ENCODE assay signal across 20 cellular contexts in genomic region chr22:45179276-45180049, GRCh38. TPM values are rescaled to one million over a fixed set of nuclear protein-coding genes. Genes with fewer than 3 reads are reported as not detected.
DNase-seq lines count a peak whose midpoint lies in the region; ATAC-seq and TF ChIP-seq lines count a peak whose summit lies in the region.
"Had no signal": no experiment of that assay in that cellular context is flagged by ENCODE, and none has a peak within 500 bp of the region (broad histone marks: within the 10 kb centered on the region; RNA-seq: fewer than 3 reads in every experiment).

No MANE protein-coding gene starts in this region.

- H3K27me3 Mint-ChIP-seq in activated CD8-positive, alpha-beta T cell treated with anti-CD3 and anti-CD28 coated beads for 36 hours: no peaks in the 10 kb centered on the region

- no peaks in the 10 kb centered on the region for H3K9me3 Mint-ChIP-seq in activated CD8-positive, alpha-beta T cell treated with anti-CD3 and anti-CD28 coated beads for 36 hours

- H3K27ac Mint-ChIP-seq in activated CD8-positive, alpha-beta T cell treated with anti-CD3 and anti-CD28 coated beads for 36 hours: peak overlapping the region; percentile 78

- no peak for TF ChIP-seq POLR2A in Peyer's patch (IDR thresholded peaks at IDR 0.05)

- intact Hi-C loops in activated CD8-positive, alpha-beta T cell treated with anti-CD3 and anti-CD28 coated beads for 36 hours (cut with micrococcal nuclease): no loop called here

- peaks cover 84% of the 10 kb centered on the region for H3K36me3 Mint-ChIP-seq in activated CD8-positive, alpha-beta T cell treated with anti-CD3 and anti-CD28 coated beads for 36 hours (ENCODE audit: low read depth)

- H3K27ac ChIP-seq in Peyer's patch: no peak overlapping the region
- H3K27ac ChIP-seq: heart right ventricle, stomach had no signal

- POLR2A ChIA-PET in activated CD8-positive, alpha-beta T cell treated with anti-CD3 and anti-CD28 coated beads for 36 hours (lab: Charles Lee): interaction anchor here (1.2 to 1.6 kb wide), 2 partner anchors 13 to 109 kb away, joined by 3 read pairs; no protein-coding TSS in a partner anchor

- no peak overlapping the region for H3K4me3 Mint-ChIP-seq in activated CD8-positive, alpha-beta T cell treated with anti-CD3 and anti-CD28 coated beads for 36 hours

- CTCF ChIA-PET in activated CD8-positive, alpha-beta T cell treated with anti-CD3 and anti-CD28 coated beads for 36 hours (lab: Charles Lee): interaction anchor here (0.9 to 1.3 kb wide), 2 partner anchors 13 to 14 kb away, joined by 3 read pairs; no protein-coding TSS in a partner anchor

- H3K36me3 ChIP-seq in Peyer's patch: peaks cover 0 to 86% (median 0%) of the 10 kb centered on the region in 3 donors

- H3K27me3 ChIP-seq in Peyer's patch: no peaks in the 10 kb centered on the region
- H3K27me3 ChIP-seq: dorsolateral prefrontal cortex, heart right ventricle, MG63, stomach had no signal

- TF ChIP-seq CTCF in activated CD8-positive, alpha-beta T cell treated with anti-CD3 and anti-CD28 coated beads for 36 hours (IDR thresholded peaks at IDR 0.05): no peak
- no peak for TF ChIP-seq CTCF in Peyer's patch (IDR thresholded peaks at IDR 0.05)

- H3K4me3 ChIP-seq in Peyer's patch: no peak overlapping the region
- H3K4me3 ChIP-seq: dorsolateral prefrontal cortex, heart right ventricle, MG63, stomach had no signal

- H3K4me1 Mint-ChIP-seq in activated CD8-positive, alpha-beta T cell treated with anti-CD3 and anti-CD28 coated beads for 36 hours (ENCODE audit: low read depth): peaks cover 60% of the 10 kb centered on the region

- H3K4me1 ChIP-seq in Peyer's patch: no peaks in the 10 kb centered on the region

- peak; percentile 84 for ATAC-seq in activated CD8-positive, alpha-beta T cell treated with anti-CD3 and anti-CD28 coated beads for 36 hours
- peak; percentile 59 for ATAC-seq in stimulated activated naive CD8-positive, alpha-beta T cell treated with anti-CD3 and anti-CD28 coated beads, Interleukin-15, Interleukin-2, amounts not matched to agents 100 U/mL and 50 U/mL, for 24 hours
- ATAC-seq in HG03457 (IDR thresholded peaks at IDR 0.05; ENCODE audit: unreplicated experiment): no peak
- ATAC-seq: heart right ventricle had no signal

- no peaks in the 10 kb centered on the region for H3K9me3 ChIP-seq in Peyer's patch
- H3K9me3 ChIP-seq: heart right ventricle, MG63, stomach had no signal

- peak; percentile 19 for DNase-seq in activated effector memory CD4-positive, alpha-beta T cell treated with Interleukin-2 at 50 U/mL for 16 hours
- DNase-seq in activated effector memory CD4-positive, alpha-beta T cell treated with anti-CD3 and anti-CD28 coated beads, Interleukin-2, amount 50 U/mL, for 16 hours: no peak
- DNase-seq in activated CD8-positive, alpha-beta T cell treated with anti-CD3 and anti-CD28 coated beads for 36 hours: peak; percentile 27
- peak; percentile 38 for DNase-seq in effector CD4-positive, alpha-beta T cell
- no peak for DNase-seq in stimulated activated naive CD8-positive, alpha-beta T cell treated with anti-CD3 and anti-CD28 coated beads, Interleukin-15, Interleukin-2, amounts not matched to agents 100 U/mL and 50 U/mL, for 24 hours
- DNase-seq in Peyer's patch (no peak), NCI-H2107 (lab: John Stamatoyannopoulos, UW) (no peak)
- DNase-seq: ACHN, activated gamma-delta T cell, COR-L47, dorsolateral prefrontal cortex, EL, heart right ventricle, mesendoderm, MG63, NCI-H2029, NCI-H748 treated with DMSO at 0.1 percent for 48 hours, small intestine, stomach had no signal

RNA-seq across cellular contexts. Expression of gene NUP50, which starts 15.7 kb away (rescaled TPM):
- 100 to 1,000 TPM; 123 to 133 TPM for total RNA-seq in activated CD8-positive, alpha-beta T cell treated with anti-CD3 and anti-CD28 coated beads for 36 hours
- total RNA-seq in Peyer's patch: 10 to 100 TPM; 67.8 to 96.8 (median 75.8) TPM

Comparison
In these comparisons a context has a peak if more than half of its experiments do, and no peak if none do; other contexts are left out.
1. DNase-seq: peak in activated effector memory CD4-positive, alpha-beta T cell treated with Interleukin-2 at 50 U/mL for 16 hours (single experiment), activated CD8-positive, alpha-beta T cell treated with anti-CD3 and anti-CD28 coated beads for 36 hours (single experiment) and effector CD4-positive, alpha-beta T cell (single experiment); none in activated effector memory CD4-positive, alpha-beta T cell treated with anti-CD3 and anti-CD28 coated beads, Interleukin-2, amount 50 U/mL, for 16 hours (single experiment), stimulated activated naive CD8-positive, alpha-beta T cell treated with anti-CD3 and anti-CD28 coated beads, Interleukin-15, Interleukin-2, amounts not matched to agents 100 U/mL and 50 U/mL, for 24 hours (single experiment), Peyer's patch (0 of 3) and NCI-H2107 (single experiment).